Comparison of ENCODE assay signal across 22 cellular contexts in the genomic region with DNA sequence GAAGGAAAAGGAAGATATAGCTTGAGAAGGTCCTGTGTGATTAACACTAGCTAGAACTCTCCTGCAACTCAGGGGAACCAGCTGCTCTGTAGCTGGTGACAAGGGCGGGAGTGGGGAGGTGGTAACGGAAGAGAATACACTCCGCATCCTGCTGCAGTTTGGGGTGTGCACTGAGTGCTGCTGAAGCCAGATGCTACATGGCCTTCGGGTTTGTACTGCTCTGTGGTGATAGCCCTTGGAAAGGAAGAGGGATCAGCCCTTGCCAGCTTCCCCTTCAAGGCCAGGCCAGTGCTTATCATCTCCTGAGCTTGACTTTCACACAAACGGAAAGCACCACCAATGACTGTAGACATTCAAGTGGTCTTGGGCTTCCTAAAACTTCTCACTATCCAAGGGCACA.
"Had no signal": no experiment of that assay in that cellular context is flagged by ENCODE, and none has a peak within 500 bp of the region (broad histone marks: within the 10 kb centered on the region; RNA-seq: fewer than 3 reads in every experiment).

No MANE protein-coding gene starts in this region.

- H3K36me3 ChIP-seq: heart left ventricle, neural progenitor cell, tibial artery, WERI-Rb-1 had no signal

- H3K4me3 ChIP-seq: heart left ventricle, mucosa of descending colon, neural progenitor cell, tibial artery had no signal

- H3K4me1 ChIP-seq: tibial artery had no signal

- DNase-seq: activated CD4-positive, alpha-beta T cell treated with anti-CD3 and anti-CD28 coated beads, Interleukin-2, amount 10 ng/mL, durations not matched to agents 7 days and 5 days; activated CD4-positive, CD25-positive, alpha-beta regulatory T cell treated with anti-CD3 and anti-CD28 coated beads, Interleukin-2, amount 50 U/mL, for 72 hours; activated CD8-positive, alpha-beta memory T cell treated with anti-CD3 and anti-CD28 coated beads, Interleukin-2, amount 10 ng/mL, durations not matched to agents 7 days and 5 days; activated CD8-positive, alpha-beta T cell treated with anti-CD3 and anti-CD28 coated beads for 36 hours; activated gamma-delta T cell; activated naive CD4-positive, alpha-beta T cell treated with anti-CD3 and anti-CD28 coated beads, Interleukin-2, amount 50 U/mL, for 16 hours; activated T-cell treated with anti-CD3 and anti-CD28 coated beads for 4 hours; aorta; heart left ventricle; left cardiac atrium; mesenchymal stem cell; mucosa of descending colon; naive B cell; posterior cingulate gyrus; stimulated activated CD4-positive, alpha-beta T cell treated with anti-CD3 and anti-CD28 coated beads, Interleukin-4, amount 100 ng/mL, for 1 hour; stimulated activated naive CD4-positive, alpha-beta T cell treated with Interleukin-2 at 50 U/mL for 16 hours; substantia nigra; T1000; tibial artery; WERI-Rb-1 had no signal

- H3K9me3 ChIP-seq: heart left ventricle, mucosa of descending colon, tibial artery had no signal

- H3K27ac ChIP-seq: epithelial cell of prostate, heart left ventricle, neural progenitor cell, tibial artery had no signal

- H3K4me2 ChIP-seq: neural progenitor cell had no signal

- H3K9ac ChIP-seq: neural progenitor cell had no signal

- ATAC-seq: activated CD8-positive, alpha-beta memory T cell treated with anti-CD3 and anti-CD28 coated beads, Interleukin-2, amount 10 ng/mL, durations not matched to agents 7 days and 5 days; activated CD8-positive, alpha-beta T cell treated with anti-CD3 and anti-CD28 coated beads for 36 hours; mucosa of descending colon had no signal

- H3K27me3 ChIP-seq: heart left ventricle, neural progenitor cell, tibial artery had no signal

- H2AFZ ChIP-seq: neural progenitor cell had no signal
